Comparison of ENCODE assay signal across 21 cellular contexts in the genomic region with DNA sequence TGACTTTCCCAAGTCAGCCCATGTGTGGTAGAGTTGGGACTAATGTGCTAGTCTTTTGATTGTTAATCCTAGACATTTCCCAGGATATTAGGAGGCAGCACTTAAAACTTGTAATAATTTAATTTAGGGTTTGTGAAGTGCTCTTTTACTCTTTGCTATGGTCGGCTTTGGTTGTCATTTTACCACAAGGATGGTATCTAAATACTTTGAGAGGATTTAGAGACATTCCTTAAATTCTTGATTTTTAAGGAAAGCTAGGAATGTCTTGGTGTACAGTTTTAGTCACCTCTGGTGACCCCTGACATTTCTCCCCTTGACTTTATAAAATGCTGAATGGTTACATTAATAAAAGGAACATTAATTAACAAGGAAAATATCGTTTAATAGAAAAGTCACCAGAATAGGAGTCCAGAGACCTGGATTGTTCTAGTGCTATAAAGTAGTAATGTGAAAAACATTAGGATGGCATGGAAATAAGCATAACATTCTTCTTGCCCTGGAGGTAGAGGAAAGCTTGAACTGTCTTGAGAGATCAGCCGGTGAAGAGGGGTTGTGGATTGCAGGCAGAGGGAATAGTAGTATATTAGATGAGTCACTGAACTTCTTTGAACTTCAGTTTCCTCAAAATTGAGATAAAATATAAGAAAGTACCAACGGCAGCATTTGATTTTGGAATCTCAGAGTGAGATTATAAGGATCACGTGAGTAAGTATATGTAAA. TPM values are rescaled to one million over a fixed set of nuclear protein-coding genes. Genes with fewer than 3 reads are reported as not detected.
DNase-seq lines count a peak whose midpoint lies in the region; ATAC-seq and TF ChIP-seq lines count a peak whose summit lies in the region.
"Had no signal": no experiment of that assay in that cellular context is flagged by ENCODE, and none has a peak within 500 bp of the region (broad histone marks: within the 10 kb centered on the region; RNA-seq: fewer than 3 reads in every experiment).

No MANE protein-coding gene starts in this region.

- H3K27ac ChIP-seq in SJSA1: peak overlapping the region; percentile 61
- no peak overlapping the region for H3K27ac ChIP-seq in fibroblast of lung (ENCODE audit: insufficient read depth, low read length)
- peak overlapping the region; percentile 17 to 58 (median 38) for H3K27ac ChIP-seq in sigmoid colon
- H3K27ac ChIP-seq: ascending aorta, coronary artery, epithelial cell of prostate, PC-9, WERI-Rb-1 had no signal

- POLR2A ChIA-PET in MCF 10A (lab: Yijun Ruan, JAX): no interaction called here

- no peaks in the 10 kb centered on the region for H3K9me3 Mint-ChIP-seq in natural killer cell treated with Interleukin-12 subunit alpha and Interleukin-12 subunit beta and Interleukin-15 and Interleukin-18, amount 100 ng/mL, for 72 hours
- H3K9me3 Mint-ChIP-seq in MCF 10A (ENCODE audit: unreplicated experiment): no peaks in the 10 kb centered on the region

- TF ChIP-seq EP300 in sigmoid colon (IDR thresholded peaks at IDR 0.05): no peak

- intact Hi-C loops in sigmoid colon (cut with DNase I) (no loop called here), MCF 10A (cut with micrococcal nuclease) (no loop called here)

- H3K4me2 ChIP-seq in fibroblast of lung (ENCODE audit: extremely low read depth, insufficient read depth, low read length): peak overlapping the region; percentile 51
- H3K4me2 ChIP-seq: PC-9 had no signal

- H3K27ac Mint-ChIP-seq in natural killer cell treated with Interleukin-12 subunit alpha and Interleukin-12 subunit beta and Interleukin-15 and Interleukin-18, amount 100 ng/mL, for 72 hours: no peak overlapping the region
- H3K27ac Mint-ChIP-seq in MCF 10A (ENCODE audit: low read depth, unreplicated experiment): no peak overlapping the region
- H3K27ac Mint-ChIP-seq: progenitor cell of endocrine pancreas; stimulated activated naive CD8-positive, alpha-beta T cell treated with anti-CD3 and anti-CD28 coated beads, Interleukin-15, Interleukin-2, amounts not matched to agents 100 ng/mL and 50 ng/mL, for 24 hours had no signal

- no peak for ATAC-seq in natural killer cell treated with Interleukin-12 subunit alpha and Interleukin-12 subunit beta and Interleukin-15 and Interleukin-18, amount 100 ng/mL, for 72 hours
- no peak for ATAC-seq in GM19328 (IDR thresholded peaks at IDR 0.05; ENCODE audit: unreplicated experiment)

- peaks cover 100% of the 10 kb centered on the region for H3K79me2 ChIP-seq in fibroblast of lung (ENCODE audit: control insufficient read depth, insufficient read depth, low read length)

- BruUV-seq in MCF 10A (replicated peaks; lab: Mats Ljungman, UMichigan): no TSS peak

- WGBS in sigmoid colon, 2 donors: 78 to 85% methylated on average over 5 of the region's 5 CpGs

- no peaks in the 10 kb centered on the region for H3K27me3 ChIP-seq in SJSA1 (replicated peaks)
- no peaks in the 10 kb centered on the region for H3K27me3 ChIP-seq in fibroblast of lung (ENCODE audit: control insufficient read depth, insufficient read depth, low read length)
- no peaks in the 10 kb centered on the region for H3K27me3 ChIP-seq in sigmoid colon
- H3K27me3 ChIP-seq: ascending aorta, BE2C, uterus had no signal

- DNase-seq in GM03348 (ENCODE audit: low spot score) (peak; percentile 18), SJSA1 (ENCODE audit: low read depth in 1 of 2, low spot score in 2 of 2) (peak in 1 of 2 experiments; percentile 69), fibroblast of lung (ENCODE audit: low read depth in 2 of 2) (peak in 1 of 2 donors; percentile 48), sigmoid colon (no peak), DMS79 treated with DMSO at 0.1 percent for 48 hours (lab: John Stamatoyannopoulos, UW) (no peak), MCF 10A (ENCODE audit: unreplicated experiment) (no peak)
- DNase-seq in natural killer cell treated with Interleukin-12 subunit alpha and Interleukin-12 subunit beta and Interleukin-15 and Interleukin-18, amount 100 ng/mL, for 72 hours (ENCODE audit: low spot score): no peak
- DNase-seq: activated effector memory CD4-positive, alpha-beta T cell treated with Interleukin-2 at 50 U/mL for 16 hours; BE2C; left cardiac atrium; NCI-H1930; NCI-H69; PC-9; uterus; WERI-Rb-1 had no signal

- H3K9me3 ChIP-seq in SJSA1 (replicated peaks) (no peaks in the 10 kb centered on the region), fibroblast of lung (ENCODE audit: control insufficient read depth, insufficient read depth, low read depth, low read length) (no peaks in the 10 kb centered on the region), sigmoid colon (no peaks in the 10 kb centered on the region)
- H3K9me3 ChIP-seq: BE2C, uterus had no signal

- H3K4me1 ChIP-seq in SJSA1 (replicated peaks) (peaks cover 44% of the 10 kb centered on the region), fibroblast of lung (ENCODE audit: control insufficient read depth, extremely low read depth, insufficient read depth, low read length) (peaks cover 14% of the 10 kb centered on the region), sigmoid colon (peaks cover 0 to 84% (median 63%) of the 10 kb centered on the region in 4 donors)

- no peak overlapping the region for H3K4me3 Mint-ChIP-seq in natural killer cell treated with Interleukin-12 subunit alpha and Interleukin-12 subunit beta and Interleukin-15 and Interleukin-18, amount 100 ng/mL, for 72 hours
- H3K4me3 Mint-ChIP-seq in MCF 10A (ENCODE audit: unreplicated experiment): no peak overlapping the region
- H3K4me3 Mint-ChIP-seq: stimulated activated naive CD8-positive, alpha-beta T cell treated with anti-CD3 and anti-CD28 coated beads, Interleukin-15, Interleukin-2, amounts not matched to agents 100 ng/mL and 50 ng/mL, for 24 hours had no signal

- H3K36me3 ChIP-seq in SJSA1: no peaks in the 10 kb centered on the region
- H3K36me3 ChIP-seq in fibroblast of lung (ENCODE audit: control insufficient read depth, insufficient read depth, low read length): no peaks in the 10 kb centered on the region
- no peaks in the 10 kb centered on the region for H3K36me3 ChIP-seq in sigmoid colon
- H3K36me3 ChIP-seq: ascending aorta, BE2C, uterus, WERI-Rb-1 had no signal

- H3K4me1 Mint-ChIP-seq in natural killer cell treated with Interleukin-12 subunit alpha and Interleukin-12 subunit beta and Interleukin-15 and Interleukin-18, amount 100 ng/mL, for 72 hours (ENCODE audit: low read depth in 2 of 2): peaks cover 13 to 27% of the 10 kb centered on the region in 2 donors
- peaks cover 26% of the 10 kb centered on the region for H3K4me1 Mint-ChIP-seq in MCF 10A (ENCODE audit: insufficient read depth, unreplicated experiment)

- CTCF ChIA-PET in MCF 10A (lab: Yijun Ruan, JAX): interaction anchor here (0.6 to 1.3 kb wide), 3 partner anchors 12 to 681 kb away, joined by 3 to 7 read pairs (median 3); no protein-coding TSS in a partner anchor

- no peaks in the 10 kb centered on the region for H3K36me3 Mint-ChIP-seq in natural killer cell treated with Interleukin-12 subunit alpha and Interleukin-12 subunit beta and Interleukin-15 and Interleukin-18, amount 100 ng/mL, for 72 hours
- no peaks in the 10 kb centered on the region for H3K36me3 Mint-ChIP-seq in MCF 10A (ENCODE audit: insufficient read depth, unreplicated experiment)

- TF ChIP-seq CTCF in fibroblast of lung (conservative IDR thresholded peaks at IDR 0.05 in 1 of 2, IDR thresholded peaks at IDR 0.05 in 1 of 2; ENCODE audit: low read depth in 1 of 2, low read length in 2 of 2): no peak
- no peak for TF ChIP-seq CTCF in sigmoid colon (IDR thresholded peaks at IDR 0.05)
- TF ChIP-seq CTCF in MCF 10A (IDR thresholded peaks at IDR 0.05; ENCODE audit: unreplicated experiment): no peak

- no peak overlapping the region for H2AFZ ChIP-seq in fibroblast of lung (ENCODE audit: low read length)
- H2AFZ ChIP-seq: PC-9 had no signal

- H3K9ac ChIP-seq in fibroblast of lung (ENCODE audit: insufficient read depth, low read length): no peak overlapping the region

- H4K20me1 ChIP-seq in fibroblast of lung (ENCODE audit: control insufficient read depth, extremely low read depth, insufficient read depth, low read length): peaks cover 7% of the 10 kb centered on the region

- no peaks in the 10 kb centered on the region for H3K27me3 Mint-ChIP-seq in natural killer cell treated with Interleukin-12 subunit alpha and Interleukin-12 subunit beta and Interleukin-15 and Interleukin-18, amount 100 ng/mL, for 72 hours
- no peaks in the 10 kb centered on the region for H3K27me3 Mint-ChIP-seq in MCF 10A (ENCODE audit: insufficient read depth, unreplicated experiment)
- H3K27me3 Mint-ChIP-seq: progenitor cell of endocrine pancreas; stimulated activated naive CD8-positive, alpha-beta T cell treated with anti-CD3 and anti-CD28 coated beads, Interleukin-15, Interleukin-2, amounts not matched to agents 100 ng/mL and 50 ng/mL, for 24 hours had no signal

- no peak overlapping the region for H3K4me3 ChIP-seq in SJSA1
- peak overlapping the region in 2 of 4 experiments; percentile 5 to 33 for H3K4me3 ChIP-seq in fibroblast of lung (replicated peaks in 1 of 4; ENCODE audit: control extremely low read depth in 1 of 4, insufficient read depth in 1 of 4, low read depth in 3 of 4, low read length in 4 of 4)
- H3K4me3 ChIP-seq in sigmoid colon: no peak overlapping the region
- H3K4me3 ChIP-seq: ascending aorta, coronary artery, PC-9, uterus had no signal

- no peak for TF ChIP-seq POLR2A in sigmoid colon (IDR thresholded peaks at IDR 0.05)

RNA-seq across cellular contexts. Expression of a gene that starts 7.3 kb away (rescaled TPM):
- 31.6 and 33.6 TPM in 2 replicates for total RNA-seq in SJSA1 (2014; rRNA removed; shearing (Covaris generic))
- total RNA-seq in fibroblast of lung: 105 and 111 TPM in 2 replicates
- polyA plus RNA-seq in fibroblast of lung: 55.0 and 95.2 TPM in 2 replicates
- polyA plus RNA-seq in fibroblast of lung (2012): 37.7 and 63.9 TPM in 2 replicates
- 37.6 and 65.7 TPM in 2 replicates for polyA minus RNA-seq in fibroblast of lung (ENCODE audit: low replicate concordance)
- 10 to 100 TPM; 39.0 to 59.0 (median 49.1) TPM for total RNA-seq in sigmoid colon
- 1 to 10 TPM; 3.9 to 7.8 (median 7.4) TPM for polyA plus RNA-seq in sigmoid colon
- total RNA-seq in natural killer cell treated with Interleukin-12 subunit alpha and Interleukin-12 subunit beta and Interleukin-15 and Interleukin-18, amount 100 ng/mL, for 72 hours: 1 to 10 TPM; 7.5 to 9.0 TPM
- total RNA-seq in MCF 10A (2022): 9.8 and 10.9 TPM in 2 replicates
